Comparison of ENCODE assay signal across 24 cellular contexts in the genomic region with DNA sequence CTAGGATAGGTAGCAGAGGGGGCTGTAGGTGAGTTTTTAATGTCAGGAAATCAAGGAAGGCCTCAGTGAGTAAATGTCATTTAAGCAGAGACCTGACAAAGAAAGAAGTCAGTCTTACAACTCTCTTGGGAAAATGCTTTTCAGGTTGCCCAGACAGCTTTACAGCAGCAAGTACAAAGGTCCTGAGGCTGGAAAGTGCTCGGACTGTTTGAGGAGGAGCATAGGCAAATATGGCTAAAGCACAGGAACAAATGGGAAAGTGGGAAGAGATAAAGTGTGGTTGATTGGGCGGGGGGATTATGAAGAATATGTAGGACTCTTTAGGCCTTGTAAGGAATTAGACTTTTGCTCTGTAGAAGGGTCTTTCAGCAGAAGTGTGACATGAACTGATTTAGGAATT.
"Had no signal": no experiment of that assay in that cellular context is flagged by ENCODE, and none has a peak within 500 bp of the region (broad histone marks: within the 10 kb centered on the region; RNA-seq: fewer than 3 reads in every experiment).

No MANE protein-coding gene starts in this region.

- H3K9me3 ChIP-seq: SJCRH30 had no signal

- H3K27ac ChIP-seq: brain microvascular endothelial cell, SJCRH30, SK-N-MC had no signal

- H3K36me3 ChIP-seq: brain microvascular endothelial cell, SJCRH30 had no signal

- H3K4me3 ChIP-seq: SJCRH30, SK-N-MC had no signal

- FAIRE-seq: TTC549 had no signal

- H3K36me3 Mint-ChIP-seq: activated naive CD4-positive, alpha-beta T cell treated with anti-CD3 and anti-CD28 coated beads, Interleukin-2, amount 10 ng/mL, durations not matched to agents 7 days and 5 days; activated naive CD8-positive, alpha-beta T cell had no signal

- H3K4me3 Mint-ChIP-seq: activated CD4-positive, alpha-beta T cell treated with anti-CD3 and anti-CD28 coated beads for 36 hours; activated CD4-positive, alpha-beta T cell treated with anti-CD3 and anti-CD28 coated beads, Interleukin-2, amount 10 ng/mL, durations not matched to agents 7 days and 5 days; activated CD8-positive, alpha-beta T cell treated with anti-CD3 and anti-CD28 coated beads, Interleukin-2, amount 10 ng/mL, durations not matched to agents 7 days and 5 days; activated naive CD4-positive, alpha-beta T cell treated with anti-CD3 and anti-CD28 coated beads, Interleukin-2, amount 10 ng/mL, durations not matched to agents 7 days and 5 days; activated naive CD8-positive, alpha-beta T cell; activated naive CD8-positive, alpha-beta T cell treated with anti-CD3 and anti-CD28 coated beads, Interleukin-2, amount 50 U/mL, for 24 hours; central memory CD8-positive, alpha-beta T cell had no signal

- H3K9me3 Mint-ChIP-seq: activated CD4-positive, alpha-beta T cell treated with anti-CD3 and anti-CD28 coated beads, Interleukin-2, amount 10 ng/mL, durations not matched to agents 7 days and 5 days had no signal

- H3K4me1 Mint-ChIP-seq: activated CD4-positive, alpha-beta T cell treated with anti-CD3 and anti-CD28 coated beads for 36 hours; activated CD4-positive, alpha-beta T cell treated with anti-CD3 and anti-CD28 coated beads, Interleukin-2, amount 10 ng/mL, durations not matched to agents 7 days and 5 days; activated naive CD4-positive, alpha-beta T cell treated with anti-CD3 and anti-CD28 coated beads, Interleukin-2, amount 10 ng/mL, durations not matched to agents 7 days and 5 days; activated naive CD8-positive, alpha-beta T cell treated with anti-CD3 and anti-CD28 coated beads, Interleukin-2, amount 50 U/mL, for 24 hours; central memory CD8-positive, alpha-beta T cell had no signal

- H3K27me3 ChIP-seq: brain microvascular endothelial cell, SJCRH30 had no signal

- H3K4me1 ChIP-seq: SJCRH30 had no signal

- H3K27me3 Mint-ChIP-seq: activated CD4-positive, alpha-beta T cell treated with anti-CD3 and anti-CD28 coated beads for 36 hours; activated CD4-positive, alpha-beta T cell treated with anti-CD3 and anti-CD28 coated beads, Interleukin-2, amount 10 ng/mL, durations not matched to agents 7 days and 5 days; activated naive CD4-positive, alpha-beta T cell treated with anti-CD3 and anti-CD28 coated beads, Interleukin-2, amount 10 ng/mL, durations not matched to agents 7 days and 5 days; activated naive CD8-positive, alpha-beta T cell; activated naive CD8-positive, alpha-beta T cell treated with anti-CD3 and anti-CD28 coated beads, Interleukin-2, amount 50 U/mL, for 24 hours; central memory CD8-positive, alpha-beta T cell had no signal

- DNase-seq: activated CD4-positive, alpha-beta T cell treated with anti-CD3 and anti-CD28 coated beads for 36 hours; activated CD4-positive, alpha-beta T cell treated with anti-CD3 and anti-CD28 coated beads, Interleukin-2, amount 10 ng/mL, durations not matched to agents 7 days and 5 days; activated CD4-positive, alpha-beta T cell treated with anti-CD3 and anti-CD28 coated beads, Interleukin-2, amount 50 U/mL, for 48 hours; activated CD8-positive, alpha-beta T cell treated with anti-CD3 and anti-CD28 coated beads, Interleukin-2, amount 10 ng/mL, durations not matched to agents 7 days and 5 days; activated effector memory CD4-positive, alpha-beta T cell treated with Interleukin-2 at 50 U/mL for 16 hours; activated naive CD4-positive, alpha-beta T cell treated with anti-CD3 and anti-CD28 coated beads, Interleukin-2, amount 10 ng/mL, durations not matched to agents 7 days and 5 days; activated naive CD8-positive, alpha-beta T cell treated with anti-CD3 and anti-CD28 coated beads, Interleukin-2, amount 50 U/mL, for 24 hours; activated T-cell treated with anti-CD3 and anti-CD28 coated beads, Interleukin-2, amount 50 U/mL, for 48 hours; anterior cingulate cortex; brain microvascular endothelial cell; NCI-H1105; NCI-H1417 treated with DMSO at 0.1 percent for 48 hours; NCI-H1930; NCI-H2081 treated with DMSO at 0.1 percent for 48 hours; NCI-H345; NCI-H524 treated with DMSO at 0.1 percent for 48 hours; SHP77; SJCRH30 had no signal

- H3K27ac Mint-ChIP-seq: activated CD4-positive, alpha-beta T cell treated with anti-CD3 and anti-CD28 coated beads for 36 hours; activated CD4-positive, alpha-beta T cell treated with anti-CD3 and anti-CD28 coated beads, Interleukin-2, amount 10 ng/mL, durations not matched to agents 7 days and 5 days; activated CD8-positive, alpha-beta T cell treated with anti-CD3 and anti-CD28 coated beads, Interleukin-2, amount 10 ng/mL, durations not matched to agents 7 days and 5 days; activated naive CD4-positive, alpha-beta T cell treated with anti-CD3 and anti-CD28 coated beads, Interleukin-2, amount 10 ng/mL, durations not matched to agents 7 days and 5 days; activated naive CD8-positive, alpha-beta T cell; activated naive CD8-positive, alpha-beta T cell treated with anti-CD3 and anti-CD28 coated beads, Interleukin-2, amount 50 U/mL, for 24 hours had no signal

- ATAC-seq: activated CD4-positive, alpha-beta T cell treated with anti-CD3 and anti-CD28 coated beads for 36 hours; activated CD4-positive, CD25-positive, alpha-beta regulatory T cell treated with anti-CD3 and anti-CD28 coated beads, Interleukin-2, amount 50 U/mL, for 24 hours; activated CD8-positive, alpha-beta T cell treated with anti-CD3 and anti-CD28 coated beads, Interleukin-2, amount 10 ng/mL, durations not matched to agents 7 days and 5 days; activated naive CD8-positive, alpha-beta T cell treated with anti-CD3 and anti-CD28 coated beads, Interleukin-2, amount 50 U/mL, for 24 hours; Panc1 had no signal
